ENCODE assay signal across 26 cellular contexts in genomic region chr7:16786257-16786656, GRCh38. TPM values are rescaled to one million over a fixed set of nuclear protein-coding genes. Genes with fewer than 3 reads are reported as not detected.
DNase-seq lines count a peak whose midpoint lies in the region; ATAC-seq and TF ChIP-seq lines count a peak whose summit lies in the region.
"Had no signal": no experiment of that assay in that cellular context is flagged by ENCODE, and none has a peak within 500 bp of the region (broad histone marks: within the 10 kb centered on the region; RNA-seq: fewer than 3 reads in every experiment).

No MANE protein-coding gene starts in this region.

- intact Hi-C loops in stomach (cut with DNase I; ENCODE audit: low total_unique reads) (no loop called here), A673 (cut with micrococcal nuclease; ENCODE audit: unreplicated experiment) (no loop called here)

- TF ChIP-seq EP300 in stomach (IDR thresholded peaks at IDR 0.05) = no peak

- ATAC-seq in stimulated activated naive CD8-positive, alpha-beta T cell treated with anti-CD3 and anti-CD28 coated beads, Interleukin-15, Interleukin-2, amounts not matched to agents 100 U/mL and 50 U/mL, for 24 hours = no peak
- ATAC-seq: HCT116, PC-3 had no signal

- H3K9me2 ChIP-seq in hepatocyte (replicated peaks; ENCODE audit: insufficient read depth) = no peaks in the 10 kb centered on the region

- CTCF ChIA-PET in A673 (lab: Charles Lee) (no interaction called here), GM10248 (lab: Yijun Ruan, JAX) (interaction anchor here (1.7 kb wide), 1 partner anchor 15 kb away, joined by 7 read pairs; no protein-coding TSS in a partner anchor)

- peak overlapping the region; percentile 25 for H3K27ac ChIP-seq in hepatocyte
- peak overlapping the region in 4 of 5 donors; percentile 27 to 67 (median 41) for H3K27ac ChIP-seq in stomach
- H3K27ac ChIP-seq in A673 (ENCODE audit: low read depth, low read length, poor library complexity, severe bottlenecking) = no peak overlapping the region
- H3K27ac ChIP-seq: 22Rv1 had no signal

- in situ Hi-C loops in SK-MEL-5 (cut with HindIII; ENCODE audit: low pct_unique_long_range_greater_than_20kb, low sequenced_read_pairs) = no loop called here

- no peak for TF ChIP-seq CTCF in hepatocyte (IDR thresholded peaks at IDR 0.05; ENCODE audit: poor library complexity)
- no peak for TF ChIP-seq CTCF in stomach (IDR thresholded peaks at IDR 0.05)
- no peak for TF ChIP-seq CTCF in A673 (conservative IDR thresholded peaks at IDR 0.05; ENCODE audit: low read depth, low read length)
- TF ChIP-seq CTCF in GM10248 (IDR thresholded peaks at IDR 0.05; ENCODE audit: control extremely low read depth, extremely low read depth, low read depth, missing control alignments) = no peak

- H3K4me3 ChIP-seq in hepatocyte (no peak overlapping the region), stomach (no peak overlapping the region), A673 (ENCODE audit: low read depth, low read length, poor library complexity, severe bottlenecking) (no peak overlapping the region)

- H3K9me3 ChIP-seq in hepatocyte (ENCODE audit: low read depth) (no peaks in the 10 kb centered on the region), stomach (no peaks in the 10 kb centered on the region), A673 (ENCODE audit: low read depth, low read length, poor library complexity, severe bottlenecking) (no peaks in the 10 kb centered on the region)
- H3K9me3 ChIP-seq: BE2C had no signal

- no peak overlapping the region for H3K4me2 ChIP-seq in hepatocyte

- H3K36me3 ChIP-seq in hepatocyte (replicated peaks; ENCODE audit: insufficient read depth, low read depth) (no peaks in the 10 kb centered on the region), stomach (peaks cover 0 to 11% (median 3%) of the 10 kb centered on the region in 4 donors), A673 (ENCODE audit: insufficient read depth, low read length, poor library complexity, severe bottlenecking) (peaks cover 41% of the 10 kb centered on the region)
- H3K36me3 ChIP-seq: BE2C had no signal

- POLR2A ChIA-PET in A673 (lab: Charles Lee; ENCODE audit: low non-redundant PET) = no interaction called here
- POLR2A ChIA-PET in GM10248 (lab: Yijun Ruan, JAX) = no interaction called here

- no TSS peak for BruUV-seq in A673 (replicated peaks; lab: Mats Ljungman, UMichigan)

- 61% methylated on average over 4 of the region's 4 CpGs for WGBS in hepatocyte (ENCODE audit: low lambda C conversion rate, missing lambda C conversion rate)
- WGBS in stomach, 5 donors = 21 to 42% (median 30%) methylated on average over 4 of the region's 4 CpGs

- no peaks in the 10 kb centered on the region for H3K79me2 ChIP-seq in hepatocyte

- H3K4me1 ChIP-seq in hepatocyte (ENCODE audit: insufficient read depth) (no peaks in the 10 kb centered on the region), stomach (no peaks in the 10 kb centered on the region), A673 (ENCODE audit: insufficient read depth, low read length, poor library complexity, severe bottlenecking) (no peaks in the 10 kb centered on the region)
- H3K4me1 ChIP-seq: BE2C had no signal

- H3K27me3 ChIP-seq in hepatocyte (no peaks in the 10 kb centered on the region), stomach (no peaks in the 10 kb centered on the region), A673 (replicated peaks; ENCODE audit: insufficient read depth, low read depth, low read length, poor library complexity) (no peaks in the 10 kb centered on the region)
- H3K27me3 ChIP-seq: BE2C had no signal

- no peaks in the 10 kb centered on the region for H4K20me1 ChIP-seq in hepatocyte (ENCODE audit: insufficient read depth, poor library complexity, severe bottlenecking)

- TF ChIP-seq POLR2A in stomach (IDR thresholded peaks at IDR 0.05) = no peak

- H2AFZ ChIP-seq in hepatocyte = no peak overlapping the region

- DNase-seq in DMS53 (lab: John Stamatoyannopoulos, UW) = peak; percentile 9
- DNase-seq in DMS53 treated with DMSO at 0.1 percent for 48 hours (lab: John Stamatoyannopoulos, UW; ENCODE audit: unreplicated experiment) = no peak
- DNase-seq in SK-MEL-5 (ENCODE audit: low read depth, low spot score) = peak; percentile 59
- no peak for DNase-seq in hepatocyte (ENCODE audit: low spot score)
- DNase-seq in stomach = no peak
- no peak for DNase-seq in A673 (ENCODE audit: low spot score)
- no peak for DNase-seq in stimulated activated naive CD8-positive, alpha-beta T cell treated with anti-CD3 and anti-CD28 coated beads, Interleukin-15, Interleukin-2, amounts not matched to agents 100 U/mL and 50 U/mL, for 24 hours
- no peak for DNase-seq in GM10248 (ENCODE audit: extremely low spot score)
- DNase-seq: ACHN; BE2C; CD8-positive, alpha-beta memory T cell; GDM1; NCI-H1092 treated with DMSO at 0.1 percent for 48 hours; NCI-H1436 treated with DMSO at 0.1 percent for 48 hours; NCI-H187 treated with DMSO at 0.1 percent for 48 hours; NCI-H2171 treated with DMSO at 0.1 percent for 48 hours; NCI-H345; NCI-H510A treated with DMSO at 0.1 percent for 48 hours; NCI-H774; NK-92 treated with Interleukin-12 subunit alpha and Interleukin-12 subunit beta, amount 100 ng/mL, for 24 hours; PC-3 had no signal

RNA-seq across cellular contexts. Expression of gene AGR2, which starts 18.5 kb away (rescaled TPM):
- not detected in 2 replicates for total RNA-seq in SK-MEL-5 (2014; rRNA removed; shearing (Covaris generic))
- not detected in 2 replicates for polyA plus RNA-seq in SK-MEL-5 (2015; cell fraction: cytosol; rRNA removed)
- not detected in 2 replicates for polyA plus RNA-seq in SK-MEL-5 (2015; cell fraction: nucleus; rRNA removed)
- total RNA-seq in hepatocyte (117 and 178 TPM in 2 replicates), stomach (1,000 to 10,000 TPM in 1 of 5 donors, 100 to 1,000 TPM in 3, 10 to 100 TPM in 1; 32.1 to 2,927 (median 145) TPM), A673 (2021) (not detected in 2 replicates)
- polyA plus RNA-seq in hepatocyte (173 and 183 TPM in 2 replicates), stomach (100 to 1,000 TPM; 122 to 625 (median 228) TPM)
- total RNA-seq: CD8-positive, alpha-beta memory T cell; H4; M059J had no signal
- polyA plus RNA-seq: CD14-positive monocyte; CD8-positive, alpha-beta memory T cell had no signal

RNA-seq across cellular contexts. Expression of gene TSPAN13, which starts 32.7 kb away (rescaled TPM):
- total RNA-seq in SK-MEL-5 (2014; rRNA removed; shearing (Covaris generic)) = 36.7 and 38.7 TPM in 2 replicates
- polyA plus RNA-seq in SK-MEL-5 (2015; cell fraction: cytosol; rRNA removed) = 55.5 and 59.7 TPM in 2 replicates
- 9.8 and 13.9 TPM in 2 replicates for polyA plus RNA-seq in SK-MEL-5 (2015; cell fraction: nucleus; rRNA removed)
- total RNA-seq in hepatocyte = 173 and 196 TPM in 2 replicates
- polyA plus RNA-seq in hepatocyte = 157 and 164 TPM in 2 replicates
- total RNA-seq in stomach = 10 to 100 TPM in 4 of 5 donors, 1 to 10 TPM in 1; 3.6 to 74.5 (median 50.0) TPM
- polyA plus RNA-seq in stomach = 10 to 100 TPM; 27.5 to 41.5 (median 29.4) TPM
- total RNA-seq in A673 (2021) = 157 and 159 TPM in 2 replicates
- polyA plus RNA-seq: CD8-positive, alpha-beta memory T cell had no signal

Comparison
In these comparisons a context has a peak if more than half of its experiments do, and no peak if none do; other contexts are left out.
1. DNase-seq: peak in DMS53 (single experiment) and SK-MEL-5 (single experiment); none in DMS53 treated with DMSO at 0.1 percent for 48 hours (single experiment), hepatocyte (single experiment), stomach (single experiment), A673 (single experiment), stimulated activated naive CD8-positive, alpha-beta T cell treated with anti-CD3 and anti-CD28 coated beads, Interleukin-15, Interleukin-2, amounts not matched to agents 100 U/mL and 50 U/mL, for 24 hours (single experiment) and GM10248 (single experiment).
2. RNA of gene AGR2, which starts 18.5 kb away (total RNA-seq): 117 to 178 TPM in hepatocyte and 32.1 to 2,927 TPM in stomach; not detected in SK-MEL-5 and not detected in A673; every median in the first group is over 10 times any median in the second.